Comparison of ENCODE assay signal across 11 cellular contexts in genomic region chr7:140607441-140607989, GRCh38. TPM values are rescaled to one million over a fixed set of nuclear protein-coding genes. Genes with fewer than 3 reads are reported as not detected.
A peak's percentile ranks its signal among the peaks of the same experiment; 100 is the strongest.
DNase-seq lines count a peak whose midpoint lies in the region; ATAC-seq, FAIRE-seq and TF ChIP-seq lines count a peak whose summit lies in the region.
"Had no signal": no experiment of that assay in that cellular context is flagged by ENCODE, and none has a peak within 500 bp of the region (broad histone marks: within the 10 kb centered on the region; RNA-seq: fewer than 3 reads in every experiment).

No MANE protein-coding gene starts in this region.

- TF ChIP-seq POLR2A in heart left ventricle (IDR thresholded peaks at IDR 0.05) (no peak), lower leg skin (IDR thresholded peaks at IDR 0.05) (no peak)

- H3K27me3 ChIP-seq in heart left ventricle (no peaks in the 10 kb centered on the region), pancreas (no peaks in the 10 kb centered on the region), PC-9 (ENCODE audit: insufficient read depth, low read depth) (no peaks in the 10 kb centered on the region)

- H4K20me1 ChIP-seq in PC-9 (ENCODE audit: insufficient read depth), result no peaks in the 10 kb centered on the region

- H3K4me1 ChIP-seq in heart left ventricle (peaks cover 7 to 51% (median 30%) of the 10 kb centered on the region in 12 donors), pancreas (no peaks in the 10 kb centered on the region), PC-9 (replicated peaks; ENCODE audit: insufficient read depth) (peaks cover 49% of the 10 kb centered on the region)

- peaks cover 22% of the 10 kb centered on the region for H3F3A ChIP-seq in PC-9 (ENCODE audit: insufficient read depth, low read depth)

- in situ Hi-C loops in astrocyte of the spinal cord (cut with HindIII; ENCODE audit: low sequenced_read_pairs), result no loop called here

- H3K36me3 ChIP-seq in heart left ventricle, result peaks cover 0 to 5% (median 0%) of the 10 kb centered on the region in 9 donors
- no peaks in the 10 kb centered on the region for H3K36me3 ChIP-seq in pancreas
- H3K36me3 ChIP-seq in PC-9 (ENCODE audit: low read depth), result no peaks in the 10 kb centered on the region

- no peak overlapping the region for H2AFZ ChIP-seq in PC-9

- H3K4me2 ChIP-seq in PC-9, result no peak overlapping the region

- 19 to 34% (median 22%) methylated on average over 6 to 7 of the region's 7 CpGs for WGBS in heart left ventricle, 4 donors
- WGBS in pancreas, 2 donors, result 75 to 79% methylated on average over 7 of the region's 7 CpGs
- WGBS in lower leg skin, 2 donors, result 36 to 46% methylated on average over 7 of the region's 7 CpGs

- peak; percentile 70 to 91 (median 87) for ATAC-seq in heart left ventricle
- peak in 3 of 4 donors; percentile 11 to 39 (median 37) for ATAC-seq in pancreas
- ATAC-seq in GM19467 (IDR thresholded peaks at IDR 0.05; ENCODE audit: unreplicated experiment), result no peak

- peak overlapping the region in 11 of 12 donors; percentile 15 to 81 (median 53) for H3K27ac ChIP-seq in heart left ventricle
- no peak overlapping the region for H3K27ac ChIP-seq in pancreas
- no peak overlapping the region for H3K27ac ChIP-seq in PC-9

- DNase-seq in AG20443 (ENCODE audit: low spot score), result peak; percentile 76
- DNase-seq in astrocyte of the spinal cord (ENCODE audit: low read depth, low spot score), result peak; percentile 92
- DNase-seq in heart left ventricle, result peak; percentile 76 to 88 (median 79)
- peak in 2 of 6 donors; percentile 6 to 31 for DNase-seq in pancreas
- no peak for DNase-seq in PC-9
- no peak for DNase-seq in NCI-H2029 treated with DMSO at 0.1 percent for 48 hours (lab: John Stamatoyannopoulos, UW)
- DNase-seq in lower leg skin (ENCODE audit: low spot score in 2 of 2), result no peak
- DNase-seq: activated T-cell treated with anti-CD3 and anti-CD28 coated beads for 4 hours, H9, NCI-H226 had no signal

- no peaks in the 10 kb centered on the region for H3K9me2 ChIP-seq in PC-9 (ENCODE audit: insufficient read depth)

- CTCF ChIA-PET in PC-9 (lab: Charles Lee), result interaction anchor here (0.5 to 0.6 kb wide), 2 partner anchors 11 to 37 kb away, joined by 3 to 4 read pairs; no protein-coding TSS in a partner anchor

- FAIRE-seq in pancreas (lab: Jason Lieb, UNC), result no peak

- H3K9me3 ChIP-seq in heart left ventricle (no peaks in the 10 kb centered on the region), pancreas (no peaks in the 10 kb centered on the region), PC-9 (ENCODE audit: insufficient read depth, low read depth) (no peaks in the 10 kb centered on the region)

- no peak for TF ChIP-seq CTCF in astrocyte of the spinal cord (IDR thresholded peaks at IDR 0.05; ENCODE audit: low read depth, low read length)
- no peak for TF ChIP-seq CTCF in heart left ventricle (IDR thresholded peaks at IDR 0.05)
- no peak for TF ChIP-seq CTCF in pancreas (IDR thresholded peaks at IDR 0.05)
- no peak for TF ChIP-seq CTCF in PC-9 (conservative IDR thresholded peaks at IDR 0.05)
- TF ChIP-seq CTCF in lower leg skin (IDR thresholded peaks at IDR 0.05), result no peak

- BruUV-seq in PC-9 (replicated peaks; lab: Mats Ljungman, UMichigan), result no TSS peak

- H3K79me2 ChIP-seq in PC-9 (ENCODE audit: low read depth), result no peaks in the 10 kb centered on the region

- intact Hi-C loops in heart left ventricle (cut with DNase I), result loop anchor here in 2 of 10 donors (2.0 to 5.0 kb wide), 2 partner anchors 31 to 35 kb away; partner anchors contain the start of gene DENND2A (in 1 of the 2)
- intact Hi-C loops in pancreas (cut with DNase I), result loop anchor here in 1 of 3 donors (10.0 kb wide), 1 partner anchor 63 kb away; no protein-coding TSS in a partner anchor
- intact Hi-C loops in PC-9 (cut with micrococcal nuclease; ENCODE audit: unreplicated experiment), result no loop called here
- intact Hi-C loops in lower leg skin (cut with DNase I; ENCODE audit: low total_unique reads), result no loop called here

- no peak overlapping the region for H3K4me3 ChIP-seq in astrocyte of the spinal cord (ENCODE audit: low read depth, low read length)
- no peak overlapping the region for H3K4me3 ChIP-seq in heart left ventricle
- no peak overlapping the region for H3K4me3 ChIP-seq in pancreas
- H3K4me3 ChIP-seq in PC-9, result no peak overlapping the region
- no peak overlapping the region for H3K4me3 ChIP-seq in lower leg skin (ENCODE audit: low read depth, poor library complexity, severe bottlenecking)

- POLR2A ChIA-PET in PC-9 (lab: Charles Lee; ENCODE audit: unreplicated experiment), result interaction anchor here (0.5 to 0.6 kb wide), 2 partner anchors 34 to 1248 kb away, joined by 4 read pairs; partner anchors contain the start of gene LUC7L2

RNA-seq across cellular contexts. Expression of gene DENND2A, which starts 33.1 kb away (rescaled TPM):
- total RNA-seq in heart left ventricle (10 to 100 TPM in 6 of 9 donors, 1 to 10 TPM in 3; 6.7 to 17.9 (median 10.8) TPM), pancreas (1 to 10 TPM; 1.1 to 2.2 (median 1.6) TPM), PC-9 (2021) (3.7 and 4.2 TPM in 2 replicates), lower leg skin (1 to 10 TPM in 3 of 4 donors, under 1 TPM in 1; 0.97 to 2.5 (median 2.2) TPM)
- polyA plus RNA-seq in heart left ventricle (1 to 10 TPM; 4.6 to 6.2 TPM), pancreas (1 to 10 TPM; 3.1 to 5.0 TPM)

Comparison
In these comparisons a context has a peak if more than half of its experiments do, and no peak if none do; other contexts are left out.
1. DNase-seq: peak in AG20443 (single experiment), astrocyte of the spinal cord (single experiment) and heart left ventricle (5 of 5); none in PC-9 (0 of 2), NCI-H2029 treated with DMSO at 0.1 percent for 48 hours (single experiment) and lower leg skin (0 of 2).
2. H3K27ac ChIP-seq: peak in heart left ventricle (11 of 12); none in pancreas (0 of 4) and PC-9 (single experiment).